In the genomic region with DNA sequence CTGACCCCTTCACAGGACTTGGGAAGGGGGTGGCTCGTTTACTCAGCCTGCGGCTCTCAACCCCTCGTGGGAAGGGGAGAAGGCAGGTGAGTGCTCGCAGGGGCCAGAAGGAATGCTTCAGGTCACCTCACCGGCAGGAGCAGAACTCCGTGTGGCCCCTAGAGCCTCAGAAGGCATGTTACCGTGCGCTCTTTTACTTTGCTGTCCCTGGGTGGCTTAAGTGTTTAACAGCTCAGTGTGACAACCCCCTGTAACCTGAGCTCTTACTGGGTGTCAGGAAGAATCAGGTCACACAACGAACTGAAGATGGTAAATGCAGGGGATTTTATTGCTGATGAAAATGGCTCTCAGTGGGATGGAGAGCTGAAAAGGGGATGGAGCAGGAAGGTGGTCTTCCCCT, we compare ENCODE assay signal across 19 cellular contexts.
"Had no signal": no experiment of that assay in that cellular context is flagged by ENCODE, and none has a peak within 500 bp of the region (broad histone marks: within the 10 kb centered on the region; RNA-seq: fewer than 3 reads in every experiment).

No MANE protein-coding gene starts in this region.

- H3K9me3 ChIP-seq: gastroesophageal sphincter, lower lobe of right lung, neutrophil, thyroid gland, vagina had no signal

- H3K4me3 Mint-ChIP-seq: activated CD8-positive, alpha-beta memory T cell treated with anti-CD3 and anti-CD28 coated beads, Interleukin-2, amount 10 ng/mL, durations not matched to agents 7 days and 5 days; activated naive CD8-positive, alpha-beta T cell; activated T-cell treated with anti-CD3 and anti-CD28 coated beads, Interleukin-2, amount 50 U/mL, for 4 hours; dendritic cell treated with granulocyte-macrophage colony-stimulating factor and Interleukin-4, amounts not matched to agents 40 ng/mL and 50 ng/mL, for 4 days; effector memory CD8-positive, alpha-beta T cell; immature natural killer cell; naive B cell; stimulated activated effector memory CD8-positive, alpha-beta T cell treated with anti-CD3 and anti-CD28 coated beads, Interleukin-12 subunit alpha, Interleukin-12 subunit beta, amount 100 ng/mL, for 72 hours had no signal

- H3K27ac Mint-ChIP-seq: activated CD8-positive, alpha-beta memory T cell treated with anti-CD3 and anti-CD28 coated beads, Interleukin-2, amount 10 ng/mL, durations not matched to agents 7 days and 5 days; activated naive CD8-positive, alpha-beta T cell; dendritic cell treated with granulocyte-macrophage colony-stimulating factor and Interleukin-4, amounts not matched to agents 40 ng/mL and 50 ng/mL, for 4 days; effector memory CD8-positive, alpha-beta T cell; immature natural killer cell; naive B cell; stimulated activated effector memory CD8-positive, alpha-beta T cell treated with anti-CD3 and anti-CD28 coated beads, Interleukin-12 subunit alpha, Interleukin-12 subunit beta, amount 100 ng/mL, for 72 hours had no signal

- H3K4me3 ChIP-seq: gastroesophageal sphincter, lower lobe of right lung, thyroid gland, vagina had no signal

- H3K27me3 Mint-ChIP-seq: activated CD8-positive, alpha-beta memory T cell treated with anti-CD3 and anti-CD28 coated beads, Interleukin-2, amount 10 ng/mL, durations not matched to agents 7 days and 5 days; activated naive CD8-positive, alpha-beta T cell; dendritic cell treated with granulocyte-macrophage colony-stimulating factor and Interleukin-4, amounts not matched to agents 40 ng/mL and 50 ng/mL, for 4 days; effector memory CD8-positive, alpha-beta T cell; naive B cell had no signal

- H3K36me3 Mint-ChIP-seq: activated CD8-positive, alpha-beta memory T cell treated with anti-CD3 and anti-CD28 coated beads, Interleukin-2, amount 10 ng/mL, durations not matched to agents 7 days and 5 days; activated naive CD8-positive, alpha-beta T cell; naive B cell; stimulated activated effector memory CD8-positive, alpha-beta T cell treated with anti-CD3 and anti-CD28 coated beads, Interleukin-12 subunit alpha, Interleukin-12 subunit beta, amount 100 ng/mL, for 72 hours had no signal

- H3K27me3 ChIP-seq: brain microvascular endothelial cell, gastroesophageal sphincter, neutrophil, thyroid gland, vagina had no signal

- H3K27ac ChIP-seq: brain microvascular endothelial cell, gastroesophageal sphincter, lower lobe of right lung, neutrophil, thyroid gland, vagina had no signal

- H3K4me1 ChIP-seq: gastroesophageal sphincter, lower lobe of right lung, thyroid gland, vagina had no signal

- DNase-seq: activated CD4-positive, alpha-beta T cell treated with anti-CD3 and anti-CD28 coated beads for 1 hour; activated CD4-positive, alpha-beta T cell treated with anti-CD3 and anti-CD28 coated beads, Interleukin-2, amount 50 U/mL, for 48 hours; activated CD8-positive, alpha-beta memory T cell treated with anti-CD3 and anti-CD28 coated beads, Interleukin-2, amount 10 ng/mL, durations not matched to agents 7 days and 5 days; activated gamma-delta T cell; activated T-cell treated with anti-CD3 and anti-CD28 coated beads, Interleukin-2, amount 50 U/mL, for 4 hours; brain microvascular endothelial cell; cerebellar nuclear complex; effector memory CD8-positive, alpha-beta T cell; immature natural killer cell; lower lobe of right lung; naive B cell; small intestine; thyroid gland had no signal

- H3K36me3 ChIP-seq: brain microvascular endothelial cell, gastroesophageal sphincter, lower lobe of right lung, neutrophil, thyroid gland, vagina had no signal

- H3K4me1 Mint-ChIP-seq: activated CD8-positive, alpha-beta memory T cell treated with anti-CD3 and anti-CD28 coated beads, Interleukin-2, amount 10 ng/mL, durations not matched to agents 7 days and 5 days; immature natural killer cell; naive B cell; stimulated activated effector memory CD8-positive, alpha-beta T cell treated with anti-CD3 and anti-CD28 coated beads, Interleukin-12 subunit alpha, Interleukin-12 subunit beta, amount 100 ng/mL, for 72 hours had no signal

- ATAC-seq: activated CD8-positive, alpha-beta memory T cell treated with anti-CD3 and anti-CD28 coated beads, Interleukin-2, amount 10 ng/mL, durations not matched to agents 7 days and 5 days; activated T-cell treated with anti-CD3 and anti-CD28 coated beads, Interleukin-2, amount 50 U/mL, for 4 hours; effector memory CD8-positive, alpha-beta T cell; gastroesophageal sphincter; lower lobe of right lung; stimulated activated effector memory CD8-positive, alpha-beta T cell treated with anti-CD3 and anti-CD28 coated beads, Interleukin-12 subunit alpha, Interleukin-12 subunit beta, amount 100 ng/mL, for 72 hours had no signal
